Comparison of ENCODE assay signal across 11 cellular contexts in the genomic region with DNA sequence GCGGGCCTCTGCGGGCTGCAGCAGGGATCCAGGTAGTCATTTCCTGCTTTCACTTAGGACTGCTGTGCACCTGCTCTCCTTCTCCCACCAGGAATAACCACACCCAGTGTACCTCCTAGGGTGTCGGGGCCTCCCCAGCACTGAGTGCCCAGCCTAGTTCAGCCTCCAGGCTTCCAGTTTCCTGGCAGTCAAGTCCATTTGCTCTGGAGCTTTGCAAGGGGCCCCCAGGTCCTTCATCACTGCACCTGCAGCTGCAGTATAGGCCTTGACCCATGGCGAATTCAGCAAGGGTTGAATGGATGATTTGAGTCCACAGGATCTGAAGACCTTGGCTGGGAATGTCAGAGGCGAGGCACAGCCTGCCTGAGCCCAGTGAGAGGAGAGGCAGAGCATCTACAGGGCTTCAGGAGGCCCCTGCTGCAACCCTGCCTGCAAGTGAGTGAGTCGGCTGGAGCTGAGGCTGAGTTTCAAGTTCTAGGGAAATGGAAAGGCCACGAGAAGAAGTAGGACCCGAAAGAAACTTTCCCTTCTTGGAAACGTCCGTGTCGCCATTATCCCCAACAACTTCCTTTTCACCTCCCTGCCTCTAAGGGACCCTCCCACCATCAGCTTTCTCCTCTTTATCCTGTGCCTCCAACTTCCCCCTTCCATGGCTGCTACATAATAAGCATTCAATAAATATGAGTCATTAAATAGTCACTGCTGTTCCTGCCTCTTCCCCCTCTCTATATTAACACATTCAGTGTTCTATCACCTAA.
DNase-seq lines count a peak whose midpoint lies in the region; ATAC-seq and TF ChIP-seq lines count a peak whose summit lies in the region.
"Had no signal": no experiment of that assay in that cellular context is flagged by ENCODE, and none has a peak within 500 bp of the region (broad histone marks: within the 10 kb centered on the region; RNA-seq: fewer than 3 reads in every experiment).

No MANE protein-coding gene starts in this region.

- no peak overlapping the region for H3K9ac ChIP-seq in PC-3 (ENCODE audit: low read length)

- H3K27ac Mint-ChIP-seq in activated T-cell treated with anti-CD3 and anti-CD28 coated beads, Interleukin-2, amount 50 U/mL, for 24 hours = peak overlapping the region; percentile 90
- peak overlapping the region; percentile 89 to 95 for H3K27ac Mint-ChIP-seq in effector memory CD8-positive, alpha-beta T cell
- H3K27ac Mint-ChIP-seq: nephron had no signal

- H2AFZ ChIP-seq in PC-3 (ENCODE audit: low read length) = no peak overlapping the region

- no peak overlapping the region for H3K27ac ChIP-seq in PC-3 (ENCODE audit: low read length)

- peaks cover 63% of the 10 kb centered on the region for H3K4me1 Mint-ChIP-seq in activated T-cell treated with anti-CD3 and anti-CD28 coated beads, Interleukin-2, amount 50 U/mL, for 24 hours (ENCODE audit: low read depth)
- H3K4me1 Mint-ChIP-seq in effector memory CD8-positive, alpha-beta T cell (ENCODE audit: low read depth in 2 of 2) = peaks cover 59 to 62% of the 10 kb centered on the region in 2 donors
- H3K4me1 Mint-ChIP-seq: nephron had no signal

- no peak overlapping the region for H3K4me3 Mint-ChIP-seq in activated T-cell treated with anti-CD3 and anti-CD28 coated beads, Interleukin-2, amount 50 U/mL, for 24 hours
- H3K4me3 Mint-ChIP-seq in effector memory CD8-positive, alpha-beta T cell = peak overlapping the region; percentile 68 to 79
- H3K4me3 Mint-ChIP-seq: nephron had no signal

- POLR2A ChIA-PET in PC-3 (lab: Charles Lee; ENCODE audit: unreplicated experiment) = no interaction called here

- H3K36me3 Mint-ChIP-seq in activated T-cell treated with anti-CD3 and anti-CD28 coated beads, Interleukin-2, amount 50 U/mL, for 24 hours (ENCODE audit: low read depth) = no peaks in the 10 kb centered on the region
- peaks cover 16% of the 10 kb centered on the region for H3K36me3 Mint-ChIP-seq in effector memory CD8-positive, alpha-beta T cell (ENCODE audit: insufficient read depth)

- peaks cover 20% of the 10 kb centered on the region; the same call in 1 of the 2 replicates for H3K4me1 ChIP-seq in PC-3 (ENCODE audit: insufficient read depth, low read length)

- CTCF ChIA-PET in PC-3 (lab: Charles Lee) = no interaction called here

- H3K27me3 ChIP-seq in PC-3 (ENCODE audit: low read length) = peaks cover 5% of the 10 kb centered on the region; the same call in 1 of the 2 replicates

- no peaks in the 10 kb centered on the region for H3K79me2 ChIP-seq in PC-3 (ENCODE audit: low read length)

- H3K9me3 ChIP-seq in PC-3 (ENCODE audit: low read length) = peaks cover 8% of the 10 kb centered on the region; the same call in 1 of the 2 replicates

- H3K4me2 ChIP-seq in PC-3 (ENCODE audit: low read length) = peak overlapping the region; percentile 17; the same call in 1 of the 2 replicates

- BruUV-seq in PC-3 (replicated peaks; lab: Mats Ljungman, UMichigan) = no TSS peak

- H3K9me2 ChIP-seq in PC-3 (replicated peaks; ENCODE audit: low read length) = no peaks in the 10 kb centered on the region

- TF ChIP-seq CTCF in PC-3 (conservative IDR thresholded peaks at IDR 0.05; ENCODE audit: low read depth, low read length) = no peak

- no peaks in the 10 kb centered on the region for H3K36me3 ChIP-seq in PC-3 (ENCODE audit: low read depth, low read length)

- no peaks in the 10 kb centered on the region for H3F3A ChIP-seq in PC-3 (ENCODE audit: low read length, unreplicated experiment)

- no peaks in the 10 kb centered on the region for H4K20me1 ChIP-seq in PC-3 (ENCODE audit: low read length)

- H3K9me3 Mint-ChIP-seq in activated T-cell treated with anti-CD3 and anti-CD28 coated beads, Interleukin-2, amount 50 U/mL, for 24 hours = no peaks in the 10 kb centered on the region
- H3K9me3 Mint-ChIP-seq in effector memory CD8-positive, alpha-beta T cell = no peaks in the 10 kb centered on the region
- H3K9me3 Mint-ChIP-seq: nephron had no signal

- peak; percentile 59 for DNase-seq in activated T-cell treated with anti-CD3 and anti-CD28 coated beads, Interleukin-2, amount 50 U/mL, for 24 hours
- DNase-seq in activated T-cell treated with anti-CD3 and anti-CD28 coated beads, Interleukin-2, amount 50 U/mL, for 1 hour = no peak
- DNase-seq in PC-3 (peak; percentile 54), SHP77 treated with DMSO at 0.1 percent for 48 hours (lab: John Stamatoyannopoulos, UW) (no peak)
- DNase-seq in effector memory CD8-positive, alpha-beta T cell = no peak
- DNase-seq in stimulated activated CD4-positive, alpha-beta T cell treated with anti-CD3 and anti-CD28 coated beads, TNF-alpha, amount 100 ng/mL, for 24 hours (ENCODE audit: low read depth in 3 of 3) = peak in 2 of 3 experiments; percentile 30 to 32
- DNase-seq in activated CD4-positive, CD25-positive, alpha-beta regulatory T cell (lab: John Stamatoyannopoulos, UW) = no peak
- DNase-seq: effector CD8-positive, alpha-beta T cell; substantia nigra had no signal

- H3K27me3 Mint-ChIP-seq in activated T-cell treated with anti-CD3 and anti-CD28 coated beads, Interleukin-2, amount 50 U/mL, for 24 hours = no peaks in the 10 kb centered on the region
- H3K27me3 Mint-ChIP-seq in effector memory CD8-positive, alpha-beta T cell = no peaks in the 10 kb centered on the region

- ATAC-seq in PC-3 (peak; percentile 93), GM19397 (IDR thresholded peaks at IDR 0.05; ENCODE audit: unreplicated experiment) (no peak)
- no peak for ATAC-seq in effector memory CD8-positive, alpha-beta T cell (replicated peaks)

- no peak overlapping the region for H3K4me3 ChIP-seq in PC-3 (ENCODE audit: low read length)

- intact Hi-C loops in PC-3 (cut with micrococcal nuclease) = no loop called here

Comparison
In these comparisons a context has a peak if more than half of its experiments do, and no peak if none do; other contexts are left out.
1. DNase-seq: peak in activated T-cell treated with anti-CD3 and anti-CD28 coated beads, Interleukin-2, amount 50 U/mL, for 24 hours (single experiment), PC-3 (single experiment) and stimulated activated CD4-positive, alpha-beta T cell treated with anti-CD3 and anti-CD28 coated beads, TNF-alpha, amount 100 ng/mL, for 24 hours (2 of 3); none in activated T-cell treated with anti-CD3 and anti-CD28 coated beads, Interleukin-2, amount 50 U/mL, for 1 hour (single experiment), effector memory CD8-positive, alpha-beta T cell (0 of 3), activated CD4-positive, CD25-positive, alpha-beta regulatory T cell (0 of 4) and SHP77 treated with DMSO at 0.1 percent for 48 hours (single experiment).